8 cellular contexts compared by ENCODE assay signal in genomic region chr2:120344991-120345975, GRCh38. TPM values are rescaled to one million over a fixed set of nuclear protein-coding genes. Genes with fewer than 3 reads are reported as not detected.
DNase-seq lines count a peak whose midpoint lies in the region; ATAC-seq lines count a peak whose summit lies in the region.

No MANE protein-coding gene starts in this region.

- H3K4me1 Mint-ChIP-seq in stimulated activated memory B cell treated with anti-CD40 and anti-IgM and Interleukin-4, amounts not matched to agents 10 μg/mL and 1 μg/mL and 100 μg/mL, for 72 hours: peaks cover 27% of the 10 kb centered on the region

- DNase-seq in CD1c-positive myeloid dendritic cell (ENCODE audit: extremely low spot score) (peak; percentile 14), KG1 (lab: John Stamatoyannopoulos, UW) (no peak), inferior parietal cortex (ENCODE audit: extremely low spot score) (no peak)
- DNase-seq in activated naive CD4-positive, alpha-beta T cell treated with anti-CD3 and anti-CD28 coated beads, Interleukin-2, amount 50 U/mL, for 72 hours (ENCODE audit: low spot score in 2 of 2): peak in 1 of 2 donors; percentile 50

- no peak overlapping the region for H3K9ac ChIP-seq in HUES6 (ENCODE audit: low read length)
- H3K9ac ChIP-seq in iPS-15b (ENCODE audit: low read depth, low read length): no peak overlapping the region

- peaks cover 98% of the 10 kb centered on the region for H3K27me3 ChIP-seq in HUES6 (ENCODE audit: control insufficient read depth, insufficient read depth, low read length)
- H3K27me3 ChIP-seq in iPS-15b (ENCODE audit: control insufficient read depth, insufficient read depth, low read length): peaks cover 76% of the 10 kb centered on the region

- ATAC-seq in activated naive CD4-positive, alpha-beta T cell treated with anti-CD3 and anti-CD28 coated beads, Interleukin-2, amount 50 U/mL, for 72 hours: peak; percentile 17 to 42
- peak; percentile 13 for ATAC-seq in stimulated activated memory B cell treated with anti-CD40 and anti-IgM and Interleukin-4, amounts not matched to agents 10 μg/mL and 1 μg/mL and 100 μg/mL, for 72 hours
- no peak for ATAC-seq in HG03460 (IDR thresholded peaks at IDR 0.05; ENCODE audit: unreplicated experiment)

- peak overlapping the region; percentile 67 for H3K4me3 Mint-ChIP-seq in stimulated activated memory B cell treated with anti-CD40 and anti-IgM and Interleukin-4, amounts not matched to agents 10 μg/mL and 1 μg/mL and 100 μg/mL, for 72 hours

- no peaks in the 10 kb centered on the region for H3K36me3 ChIP-seq in HUES6 (ENCODE audit: control insufficient read depth, insufficient read depth, low read length)
- H3K36me3 ChIP-seq in iPS-15b (ENCODE audit: control insufficient read depth, insufficient read depth, low read length): no peaks in the 10 kb centered on the region

- H3K36me3 Mint-ChIP-seq in activated naive CD4-positive, alpha-beta T cell treated with anti-CD3 and anti-CD28 coated beads, Interleukin-2, amount 50 U/mL, for 72 hours: peaks cover 4 to 10% of the 10 kb centered on the region in 2 donors
- H3K36me3 Mint-ChIP-seq in stimulated activated memory B cell treated with anti-CD40 and anti-IgM and Interleukin-4, amounts not matched to agents 10 μg/mL and 1 μg/mL and 100 μg/mL, for 72 hours: no peaks in the 10 kb centered on the region

- no peak overlapping the region for H3K27ac Mint-ChIP-seq in activated naive CD4-positive, alpha-beta T cell treated with anti-CD3 and anti-CD28 coated beads, Interleukin-2, amount 50 U/mL, for 72 hours
- H3K27ac Mint-ChIP-seq in stimulated activated memory B cell treated with anti-CD40 and anti-IgM and Interleukin-4, amounts not matched to agents 10 μg/mL and 1 μg/mL and 100 μg/mL, for 72 hours: no peak overlapping the region

- no peaks in the 10 kb centered on the region for H3K9me3 ChIP-seq in HUES6 (ENCODE audit: control insufficient read depth, insufficient read depth, low read depth, low read length)
- H3K9me3 ChIP-seq in iPS-15b (ENCODE audit: control insufficient read depth, insufficient read depth, low read length): no peaks in the 10 kb centered on the region

- no peak overlapping the region for H3K27ac ChIP-seq in HUES6 (ENCODE audit: low read depth, low read length)

- peaks cover 72% of the 10 kb centered on the region for H3K27me3 Mint-ChIP-seq in stimulated activated memory B cell treated with anti-CD40 and anti-IgM and Interleukin-4, amounts not matched to agents 10 μg/mL and 1 μg/mL and 100 μg/mL, for 72 hours

- H3K4me3 ChIP-seq in HUES6 (ENCODE audit: low read depth, low read length): peak overlapping the region; percentile 51
- H3K4me3 ChIP-seq in iPS-15b (ENCODE audit: low read depth, low read length): peak overlapping the region; percentile 37

- H3K9me3 Mint-ChIP-seq in activated naive CD4-positive, alpha-beta T cell treated with anti-CD3 and anti-CD28 coated beads, Interleukin-2, amount 50 U/mL, for 72 hours: no peaks in the 10 kb centered on the region
- no peaks in the 10 kb centered on the region for H3K9me3 Mint-ChIP-seq in stimulated activated memory B cell treated with anti-CD40 and anti-IgM and Interleukin-4, amounts not matched to agents 10 μg/mL and 1 μg/mL and 100 μg/mL, for 72 hours

- H3K4me1 ChIP-seq in HUES6 (ENCODE audit: control insufficient read depth, insufficient read depth, low read length) (peaks cover 28% of the 10 kb centered on the region), iPS-15b (ENCODE audit: control insufficient read depth, insufficient read depth, low read length) (peaks cover 5% of the 10 kb centered on the region)

RNA-seq across cellular contexts. Expression of gene INHBB, which starts 0.7 kb away (rescaled TPM):
- total RNA-seq in activated naive CD4-positive, alpha-beta T cell treated with anti-CD3 and anti-CD28 coated beads, Interleukin-2, amount 50 U/mL, for 72 hours: not detected
